1 cellular context compared by ENCODE assay signal in the genomic region with DNA sequence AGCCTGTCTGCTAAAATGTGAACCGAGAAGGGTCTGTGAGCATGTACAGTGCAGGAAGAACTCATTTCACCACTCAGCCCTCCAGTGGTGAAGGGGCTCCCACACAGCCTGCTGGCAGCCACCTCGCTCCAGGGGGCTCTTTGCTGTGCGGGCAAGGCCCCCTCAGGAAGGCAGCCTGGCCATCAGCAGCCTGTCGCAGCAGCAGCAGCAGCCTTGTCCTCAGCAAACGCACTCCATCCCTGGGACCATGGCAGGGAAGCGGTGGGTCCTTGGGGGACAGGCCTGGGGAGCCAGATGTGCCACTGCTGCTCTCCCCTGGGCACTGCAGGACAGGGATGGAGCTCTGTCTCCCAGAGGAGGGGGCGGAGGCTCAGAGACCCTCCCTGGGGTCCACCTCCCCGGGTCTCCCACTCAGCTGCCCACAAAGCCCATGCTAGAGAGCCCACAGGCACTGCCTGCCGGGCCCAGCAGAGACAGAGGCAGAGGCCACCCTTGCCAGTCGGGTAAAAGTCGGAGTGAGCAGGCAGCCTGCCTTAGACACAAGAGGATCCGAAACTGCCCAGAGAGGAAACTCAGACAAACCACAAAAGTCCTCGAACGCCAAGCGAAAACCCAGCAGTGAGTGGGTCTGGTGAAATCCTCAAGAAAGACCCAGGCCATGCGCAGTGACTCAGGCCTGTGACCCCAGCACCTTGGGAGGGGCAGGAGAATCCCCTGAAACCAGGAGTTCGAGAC.
TF ChIP-seq lines count a peak whose summit lies in the region.

No MANE protein-coding gene starts in this region.

TF ChIP-seq in K562, 482 proteins besides CTCF, POLR2A, EP300 and RAD21:
- TF ChIP-seq POLR2G (IDR thresholded peaks at IDR 0.05; ENCODE audit: low read depth, low read length): 0 out of 2 replicates have a peak, but pooled peaks have one; percentile 19
- no peak for TF ChIP-seq TAF15 (IDR thresholded peaks at IDR 0.05; ENCODE audit: low read depth, low read length)
